Comparison of ENCODE assay signal across 9 cellular contexts in genomic region chr9:112173489-112174222, GRCh38. TPM values are rescaled to one million over a fixed set of nuclear protein-coding genes. Genes with fewer than 3 reads are reported as not detected.
DNase-seq lines count a peak whose midpoint lies in the region; ATAC-seq and TF ChIP-seq lines count a peak whose summit lies in the region.
"Had no signal": no experiment of that assay in that cellular context is flagged by ENCODE, and none has a peak within 500 bp of the region (broad histone marks: within the 10 kb centered on the region; RNA-seq: fewer than 3 reads in every experiment).

No MANE protein-coding gene starts in this region.

- H3K9ac ChIP-seq in iPS-20b (ENCODE audit: low read depth, low read length): no peak overlapping the region

- H3K4me1 ChIP-seq in iPS-20b (ENCODE audit: insufficient read depth, low read length) (peaks cover 5% of the 10 kb centered on the region; the same call in 1 of the 2 replicates), left lung (peaks cover 0 to 54% of the 10 kb centered on the region in 2 donors)

- H3K9me3 ChIP-seq in WERI-Rb-1 (ENCODE audit: severe bottlenecking): no peaks in the 10 kb centered on the region
- H3K9me3 ChIP-seq in iPS-20b (ENCODE audit: insufficient read depth, low read depth, low read length): no peaks in the 10 kb centered on the region
- H3K9me3 ChIP-seq in left lung: no peaks in the 10 kb centered on the region
- H3K9me3 ChIP-seq: tibial nerve had no signal

- intact Hi-C loops in activated CD4-positive, alpha-beta T cell treated with anti-CD3 and anti-CD28 coated beads, Interleukin-2, amount 10 ng/mL, durations not matched to agents 24 days and 14 days (cut with micrococcal nuclease): no loop called here
- intact Hi-C loops in left lung (cut with DNase I): no loop called here

- DNase-seq in activated CD4-positive, alpha-beta T cell treated with anti-CD3 and anti-CD28 coated beads, Interleukin-2, amount 10 ng/mL, durations not matched to agents 24 days and 14 days: no peak
- DNase-seq in activated CD4-positive, alpha-beta T cell treated with anti-CD3 and anti-CD28 coated beads, Interleukin-2, amount 50 U/mL, for 1 hour: no peak
- DNase-seq in WERI-Rb-1 (no peak), NCI-H2029 (lab: John Stamatoyannopoulos, UW) (no peak), left lung (no peak)
- DNase-seq in stimulated activated naive CD8-positive, alpha-beta T cell treated with anti-CD3 and anti-CD28 coated beads, Interleukin-15, amount 100 ng/mL, for 72 hours: no peak
- no peak for DNase-seq in stimulated activated CD4-positive, alpha-beta T cell treated with anti-CD3 and anti-CD28 coated beads, Interleukin-12 subunit alpha, Interleukin-12 subunit beta, amount 100 ng/mL, for 4 hours

- H3K4me3 ChIP-seq in WERI-Rb-1 (ENCODE audit: low read depth, low read length): peak overlapping the region; percentile 63
- H3K4me3 ChIP-seq in iPS-20b (ENCODE audit: low read length): peak overlapping the region; percentile 87; the same call in 1 of the 2 replicates
- peak overlapping the region in 1 of 2 donors; percentile 61 for H3K4me3 ChIP-seq in left lung

- H3K9me3 Mint-ChIP-seq in activated CD4-positive, alpha-beta T cell treated with anti-CD3 and anti-CD28 coated beads, Interleukin-2, amount 10 ng/mL, durations not matched to agents 24 days and 14 days: peaks cover 7% of the 10 kb centered on the region
- H3K9me3 Mint-ChIP-seq in stimulated activated naive CD8-positive, alpha-beta T cell treated with anti-CD3 and anti-CD28 coated beads, Interleukin-15, amount 100 ng/mL, for 72 hours: no peaks in the 10 kb centered on the region

- TF ChIP-seq CTCF in WERI-Rb-1 (IDR thresholded peaks at IDR 0.05; ENCODE audit: low read depth, low read length): no peak
- TF ChIP-seq CTCF in left lung (IDR thresholded peaks at IDR 0.05): no peak

- H3K36me3 Mint-ChIP-seq in activated CD4-positive, alpha-beta T cell treated with anti-CD3 and anti-CD28 coated beads, Interleukin-2, amount 10 ng/mL, durations not matched to agents 24 days and 14 days (ENCODE audit: low read depth): peaks cover 18% of the 10 kb centered on the region

- peak overlapping the region; percentile 94 for H3K27ac Mint-ChIP-seq in activated CD4-positive, alpha-beta T cell treated with anti-CD3 and anti-CD28 coated beads, Interleukin-2, amount 10 ng/mL, durations not matched to agents 24 days and 14 days
- H3K27ac Mint-ChIP-seq in stimulated activated naive CD8-positive, alpha-beta T cell treated with anti-CD3 and anti-CD28 coated beads, Interleukin-15, amount 100 ng/mL, for 72 hours: peak overlapping the region in 1 of 2 donors; percentile 92

- no peak for ATAC-seq in stimulated activated naive CD8-positive, alpha-beta T cell treated with anti-CD3 and anti-CD28 coated beads, Interleukin-15, amount 100 ng/mL, for 72 hours
- ATAC-seq in left lung: no peak

- peaks cover 66% of the 10 kb centered on the region for H3K4me1 Mint-ChIP-seq in activated CD4-positive, alpha-beta T cell treated with anti-CD3 and anti-CD28 coated beads, Interleukin-2, amount 10 ng/mL, durations not matched to agents 24 days and 14 days
- H3K4me1 Mint-ChIP-seq in stimulated activated naive CD8-positive, alpha-beta T cell treated with anti-CD3 and anti-CD28 coated beads, Interleukin-15, amount 100 ng/mL, for 72 hours: peaks cover 51% of the 10 kb centered on the region

- H3K27me3 ChIP-seq in WERI-Rb-1 (ENCODE audit: insufficient read depth, low read depth, severe bottlenecking) (no peaks in the 10 kb centered on the region), iPS-20b (ENCODE audit: insufficient read depth, low read length) (peaks cover 47% of the 10 kb centered on the region), left lung (no peaks in the 10 kb centered on the region)

- peak overlapping the region; percentile 95 for H3K27ac ChIP-seq in WERI-Rb-1
- no peak overlapping the region for H3K27ac ChIP-seq in iPS-20b (ENCODE audit: low read length)
- H3K27ac ChIP-seq in left lung: peak overlapping the region in 1 of 2 donors; percentile 88

- peak overlapping the region; percentile 90 for H3K4me3 Mint-ChIP-seq in activated CD4-positive, alpha-beta T cell treated with anti-CD3 and anti-CD28 coated beads, Interleukin-2, amount 10 ng/mL, durations not matched to agents 24 days and 14 days
- peak overlapping the region; percentile 91 to 92 for H3K4me3 Mint-ChIP-seq in stimulated activated naive CD8-positive, alpha-beta T cell treated with anti-CD3 and anti-CD28 coated beads, Interleukin-15, amount 100 ng/mL, for 72 hours

- H3K36me3 ChIP-seq in WERI-Rb-1 (peaks cover 33% of the 10 kb centered on the region), iPS-20b (ENCODE audit: insufficient read depth, low read depth, low read length) (no peaks in the 10 kb centered on the region), left lung (no peaks in the 10 kb centered on the region)
- H3K36me3 ChIP-seq: tibial nerve had no signal

- H3K27me3 Mint-ChIP-seq in activated CD4-positive, alpha-beta T cell treated with anti-CD3 and anti-CD28 coated beads, Interleukin-2, amount 10 ng/mL, durations not matched to agents 24 days and 14 days: peaks cover 5% of the 10 kb centered on the region
- H3K27me3 Mint-ChIP-seq in stimulated activated naive CD8-positive, alpha-beta T cell treated with anti-CD3 and anti-CD28 coated beads, Interleukin-15, amount 100 ng/mL, for 72 hours: peaks cover 31% of the 10 kb centered on the region

RNA-seq across cellular contexts. Expression of gene SUSD1, which starts 1.4 kb away (rescaled TPM):
- total RNA-seq in activated CD4-positive, alpha-beta T cell treated with anti-CD3 and anti-CD28 coated beads, Interleukin-2, amount 10 ng/mL, durations not matched to agents 24 days and 14 days: 3.4 and 4.8 TPM in 2 replicates
- 10 to 100 TPM; 31.3 to 32.9 TPM for total RNA-seq in left lung
